ENCODE assay signal across 8 cellular contexts in genomic region chr4:87011340-87012034, GRCh38.
A peak's percentile ranks its signal among the peaks of the same experiment; 100 is the strongest.
DNase-seq lines count a peak whose midpoint lies in the region; ATAC-seq and TF ChIP-seq lines count a peak whose summit lies in the region.

No MANE protein-coding gene starts in this region.

- no peaks in the 10 kb centered on the region for H3K36me3 Mint-ChIP-seq in progenitor cell of endocrine pancreas (ENCODE audit: insufficient read depth)

- H3K27me3 Mint-ChIP-seq in progenitor cell of endocrine pancreas = no peaks in the 10 kb centered on the region

- TF ChIP-seq CTCF in epithelial cell of proximal tubule (conservative IDR thresholded peaks at IDR 0.05; ENCODE audit: low read depth, low read length) (no peak), progenitor cell of endocrine pancreas (IDR thresholded peaks at IDR 0.05; ENCODE audit: unreplicated experiment) (no peak)

- H3K4me3 Mint-ChIP-seq in progenitor cell of endocrine pancreas (ENCODE audit: low read depth) = peak overlapping the region; percentile 69

- H3K9me3 Mint-ChIP-seq in progenitor cell of endocrine pancreas (ENCODE audit: low read depth) = no peaks in the 10 kb centered on the region

- H3K4me3 ChIP-seq in epithelial cell of proximal tubule (ENCODE audit: low read depth, low read length) = peak overlapping the region; percentile 38

- H3K4me1 Mint-ChIP-seq in progenitor cell of endocrine pancreas (ENCODE audit: low read depth) = peaks cover 78% of the 10 kb centered on the region

- ATAC-seq in stimulated activated naive CD8-positive, alpha-beta T cell treated with anti-CD3 and anti-CD28 coated beads, Interleukin-15, Interleukin-2, amounts not matched to agents 100 U/mL and 50 U/mL, for 24 hours = no peak
- no peak for ATAC-seq in HG02973 (IDR thresholded peaks at IDR 0.05; ENCODE audit: unreplicated experiment)
- ATAC-seq in HG03571 (IDR thresholded peaks at IDR 0.05; ENCODE audit: unreplicated experiment) = no peak

- DNase-seq in GM03348 (ENCODE audit: low spot score) (peak; percentile 66), OCI-M1 (lab: John Stamatoyannopoulos, UW) (peak; percentile 80), epithelial cell of proximal tubule (ENCODE audit: low read depth) (peak; percentile 89), progenitor cell of endocrine pancreas (ENCODE audit: low spot score, unreplicated experiment) (no peak), KBM-7 (no peak)
- DNase-seq in stimulated activated naive CD8-positive, alpha-beta T cell treated with anti-CD3 and anti-CD28 coated beads, Interleukin-15, Interleukin-2, amounts not matched to agents 100 U/mL and 50 U/mL, for 24 hours = no peak

- H3K27ac Mint-ChIP-seq in progenitor cell of endocrine pancreas = peak overlapping the region; percentile 88

- in situ Hi-C loops in KBM-7 (cut with MboI; ENCODE audit: low pct_unique_long_range_greater_than_20kb, low sequenced_read_pairs) = no loop called here

Comparison
In these comparisons a context has a peak if more than half of its experiments do, and no peak if none do; other contexts are left out.
1. DNase-seq: peak in GM03348 (single experiment), OCI-M1 (single experiment) and epithelial cell of proximal tubule (single experiment); none in progenitor cell of endocrine pancreas (single experiment), KBM-7 (single experiment) and stimulated activated naive CD8-positive, alpha-beta T cell treated with anti-CD3 and anti-CD28 coated beads, Interleukin-15, Interleukin-2, amounts not matched to agents 100 U/mL and 50 U/mL, for 24 hours (single experiment).